8 cellular contexts compared by ENCODE assay signal in the genomic region with DNA sequence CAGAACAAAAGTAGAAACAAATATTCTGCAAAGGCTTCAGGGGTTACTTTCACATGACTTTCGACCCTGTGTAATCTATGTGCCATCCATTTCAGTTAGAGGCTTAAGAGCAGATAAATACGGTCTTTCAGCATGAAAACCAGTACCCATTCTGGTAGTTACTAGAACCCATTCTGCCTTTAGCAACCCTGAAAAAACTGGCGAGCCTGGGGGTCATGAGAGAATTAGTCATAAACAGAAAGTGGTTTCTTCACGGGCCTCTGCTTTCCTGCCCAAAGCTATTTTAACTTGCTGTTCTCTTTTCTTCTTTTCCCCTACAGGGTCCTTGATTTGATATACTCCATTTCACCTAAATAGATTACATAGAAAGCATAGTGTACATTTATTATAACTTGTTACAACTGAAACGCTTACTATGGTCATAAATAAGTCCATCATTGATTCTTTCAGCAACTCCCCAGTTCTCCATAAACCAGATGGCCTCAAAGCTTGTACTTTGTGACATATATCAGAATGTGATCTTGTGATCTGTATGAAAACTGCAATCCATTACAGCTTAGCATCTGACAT. TPM values are rescaled to one million over a fixed set of nuclear protein-coding genes. Genes with fewer than 3 reads are reported as not detected.
DNase-seq lines count a peak whose midpoint lies in the region; ATAC-seq and TF ChIP-seq lines count a peak whose summit lies in the region.

No MANE protein-coding gene starts in this region.

- H3K4me1 ChIP-seq in testis = no peaks in the 10 kb centered on the region

- no peaks in the 10 kb centered on the region for H3K36me3 ChIP-seq in testis (ENCODE audit: low read depth, missing control alignments)

- CTCF ChIA-PET in GM10248 (lab: Yijun Ruan, JAX) = interaction anchor here (0.9 to 1.6 kb wide), 10 partner anchors 9 to 96 kb away, joined by 3 to 9 read pairs (median 4); no protein-coding TSS in a partner anchor

- H3K4me3 ChIP-seq in choroid plexus epithelial cell (ENCODE audit: low read depth, low read length) (no peak overlapping the region), testis (no peak overlapping the region)

- peak; percentile 55 for DNase-seq in GM10248 (ENCODE audit: extremely low spot score)
- peak; percentile 65 for DNase-seq in choroid plexus epithelial cell (ENCODE audit: low read depth)
- no peak for DNase-seq in midbrain (lab: John Stamatoyannopoulos, UW)
- DNase-seq in testis = no peak
- no peak for DNase-seq in NCI-H2227 (lab: John Stamatoyannopoulos, UW; ENCODE audit: unreplicated experiment)
- DNase-seq in NCI-H526 treated with DMSO at 0.1 percent for 48 hours (lab: John Stamatoyannopoulos, UW) = no peak

- no peaks in the 10 kb centered on the region for H3K9me3 ChIP-seq in testis

- no peak for TF ChIP-seq CTCF in GM10248 (IDR thresholded peaks at IDR 0.05; ENCODE audit: control extremely low read depth, extremely low read depth, low read depth, missing control alignments)
- TF ChIP-seq CTCF in choroid plexus epithelial cell (conservative IDR thresholded peaks at IDR 0.05; ENCODE audit: low read depth, low read length) = no peak
- no peak for TF ChIP-seq CTCF in testis (IDR thresholded peaks at IDR 0.05)

- intact Hi-C loops in testis (cut with DNase I; ENCODE audit: low total_unique reads) = no loop called here

- POLR2A ChIA-PET in GM10248 (lab: Yijun Ruan, JAX) = interaction anchor here (0.5 to 1.0 kb wide), 6 partner anchors 13 to 1243 kb away, joined by 3 to 7 read pairs (median 4); a partner anchor contains a TSS

- no peak overlapping the region for H3K27ac ChIP-seq in testis

- H3K27me3 ChIP-seq in testis = no peaks in the 10 kb centered on the region

- ATAC-seq in GM21447 (IDR thresholded peaks at IDR 0.05; ENCODE audit: unreplicated experiment) = peak; percentile 66
- peak; percentile 57 for ATAC-seq in HG03565 (IDR thresholded peaks at IDR 0.05; ENCODE audit: unreplicated experiment)

- TF ChIP-seq POLR2A in testis (IDR thresholded peaks at IDR 0.05) = no peak

- 64 to 70% methylated on average over 5 of the region's 5 CpGs for WGBS in testis, 2 donors

RNA-seq across cellular contexts. Expression of a gene that starts 48.3 kb away (rescaled TPM):
- total RNA-seq in testis = 10 to 100 TPM; 49.4 to 62.9 TPM
- polyA plus RNA-seq in testis (ENCODE audit: insufficient read depth, low read depth, low replicate concordance) = 29.5 TPM

RNA-seq across cellular contexts. Expression of a gene that starts 59.5 kb away (rescaled TPM):
- total RNA-seq in testis = 1 to 10 TPM; 1.6 to 3.2 TPM
- polyA plus RNA-seq in testis (ENCODE audit: insufficient read depth, low read depth, low replicate concordance) = 2.6 TPM

Comparison
In these comparisons a context has a peak if more than half of its experiments do, and no peak if none do; other contexts are left out.
1. DNase-seq: peak in GM10248 (single experiment) and choroid plexus epithelial cell (single experiment); none in midbrain (single experiment), testis (single experiment), NCI-H2227 (single experiment) and NCI-H526 treated with DMSO at 0.1 percent for 48 hours (single experiment).